Comparison of ENCODE assay signal across 10 cellular contexts in the genomic region with DNA sequence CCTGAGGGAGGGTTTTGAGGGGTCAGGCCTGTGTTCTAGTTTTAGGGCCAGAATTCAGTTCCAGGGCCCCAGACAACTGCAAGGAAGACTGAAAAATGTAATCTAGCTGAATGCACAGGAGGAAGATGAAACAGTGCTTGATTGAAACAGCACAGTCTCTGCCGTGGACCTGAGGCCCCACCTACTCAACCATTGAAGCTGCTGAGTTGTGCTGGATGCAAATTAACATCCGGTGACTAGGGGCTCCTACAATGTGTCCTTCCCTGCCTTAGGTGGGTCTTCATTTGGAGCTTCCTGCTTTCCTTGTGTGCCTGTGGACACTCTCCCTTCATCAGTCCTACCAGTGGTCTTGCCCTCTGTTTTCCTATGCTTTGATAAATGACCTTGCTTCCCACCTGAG. TPM values are rescaled to one million over a fixed set of nuclear protein-coding genes. Genes with fewer than 3 reads are reported as not detected.
DNase-seq lines count a peak whose midpoint lies in the region; ATAC-seq, FAIRE-seq and TF ChIP-seq lines count a peak whose summit lies in the region.
"Had no signal": no experiment of that assay in that cellular context is flagged by ENCODE, and none has a peak within 500 bp of the region (broad histone marks: within the 10 kb centered on the region; RNA-seq: fewer than 3 reads in every experiment).

No MANE protein-coding gene starts in this region.

- no peaks in the 10 kb centered on the region for H3K27me3 ChIP-seq in DND-41 (ENCODE audit: insufficient read depth, low read length, poor library complexity)

- peaks cover 47% of the 10 kb centered on the region for H3K36me3 Mint-ChIP-seq in activated CD8-positive, alpha-beta T cell treated with anti-CD3 and anti-CD28 coated beads, Interleukin-2, amount 10 ng/mL, durations not matched to agents 7 days and 5 days (ENCODE audit: low read depth)

- peaks cover 32% of the 10 kb centered on the region for H3K4me1 ChIP-seq in DND-41 (ENCODE audit: insufficient read depth, low read length)

- POLR2A ChIA-PET in activated CD8-positive, alpha-beta T cell treated with anti-CD3 and anti-CD28 coated beads, Interleukin-2, amount 10 ng/mL, durations not matched to agents 7 days and 5 days (lab: Charles Lee): interaction anchor here (1.6 kb wide), 1 partner anchor 31 kb away, joined by 13 read pairs; the partner anchor contains the start of gene C10orf143

- CTCF ChIA-PET in activated CD8-positive, alpha-beta T cell treated with anti-CD3 and anti-CD28 coated beads, Interleukin-2, amount 10 ng/mL, durations not matched to agents 7 days and 5 days (lab: Charles Lee): interaction anchor here (1.2 to 2.4 kb wide), 3 partner anchors 14 to 32 kb away, joined by 3 to 11 read pairs (median 5); partner anchors contain the start of gene C10orf143

- H3K9ac ChIP-seq in DND-41 (ENCODE audit: low read depth, low read length): no peak overlapping the region

- H3K79me2 ChIP-seq in DND-41 (ENCODE audit: insufficient read depth, low read length): peaks cover 97% of the 10 kb centered on the region

- no peaks in the 10 kb centered on the region for H3K9me3 Mint-ChIP-seq in activated CD8-positive, alpha-beta T cell treated with anti-CD3 and anti-CD28 coated beads, Interleukin-2, amount 10 ng/mL, durations not matched to agents 7 days and 5 days (ENCODE audit: insufficient read depth)

- no peaks in the 10 kb centered on the region for H3K9me3 ChIP-seq in DND-41 (ENCODE audit: insufficient read depth, low read length, severe bottlenecking)

- H3K4me3 Mint-ChIP-seq in activated CD8-positive, alpha-beta T cell treated with anti-CD3 and anti-CD28 coated beads, Interleukin-2, amount 10 ng/mL, durations not matched to agents 7 days and 5 days: peak overlapping the region; percentile 16

- no peak for TF ChIP-seq CTCF in DND-41 (IDR thresholded peaks at IDR 0.05; ENCODE audit: borderline replicate concordance, extremely low read depth, low read length, poor library complexity, severe bottlenecking)

- H3K36me3 ChIP-seq in DND-41 (ENCODE audit: insufficient read depth, low read length): peaks cover 41% of the 10 kb centered on the region

- H3K4me2 ChIP-seq in DND-41 (ENCODE audit: insufficient read depth, low read length): 0 out of 2 replicates have a peak overlapping the region, but pooled peaks have one; percentile 11

- peaks cover 62% of the 10 kb centered on the region for H4K20me1 ChIP-seq in DND-41 (ENCODE audit: insufficient read depth, low read length)

- H3K27ac Mint-ChIP-seq in activated CD8-positive, alpha-beta T cell treated with anti-CD3 and anti-CD28 coated beads, Interleukin-2, amount 10 ng/mL, durations not matched to agents 7 days and 5 days: peak overlapping the region; percentile 36

- DNase-seq in DND-41 (no peak), GM19238 (ENCODE audit: insufficient read length, low spot score) (peak; percentile 47), HuH-7 (ENCODE audit: low spot score) (no peak), substantia nigra (lab: John Stamatoyannopoulos, UW) (no peak), H54 (ENCODE audit: insufficient read length, low spot score) (no peak), NCI-H2227 treated with DMSO at 0.1 percent for 48 hours (lab: John Stamatoyannopoulos, UW) (no peak)
- DNase-seq in activated CD8-positive, alpha-beta T cell treated with anti-CD3 and anti-CD28 coated beads, Interleukin-2, amount 10 ng/mL, durations not matched to agents 7 days and 5 days: peak; percentile 31
- DNase-seq: NCI-H2081 had no signal

- no peaks in the 10 kb centered on the region for H3K27me3 Mint-ChIP-seq in activated CD8-positive, alpha-beta T cell treated with anti-CD3 and anti-CD28 coated beads, Interleukin-2, amount 10 ng/mL, durations not matched to agents 7 days and 5 days (ENCODE audit: low read depth)

- no peak overlapping the region for H2AFZ ChIP-seq in DND-41 (ENCODE audit: low read depth, low read length)

- ATAC-seq in DND-41 (ENCODE audit: insufficient read depth, low read depth): no peak
- peak; percentile 80 for ATAC-seq in HG02981 (IDR thresholded peaks at IDR 0.05; ENCODE audit: unreplicated experiment)
- peak; percentile 50 for ATAC-seq in activated CD8-positive, alpha-beta T cell treated with anti-CD3 and anti-CD28 coated beads, Interleukin-2, amount 10 ng/mL, durations not matched to agents 7 days and 5 days

- H3K27ac ChIP-seq in DND-41 (ENCODE audit: low read length): no peak overlapping the region
- no peak overlapping the region for H3K27ac ChIP-seq in substantia nigra (ENCODE audit: low read depth, low read length, poor library complexity, severe bottlenecking)

- peaks cover 73% of the 10 kb centered on the region for H3K4me1 Mint-ChIP-seq in activated CD8-positive, alpha-beta T cell treated with anti-CD3 and anti-CD28 coated beads, Interleukin-2, amount 10 ng/mL, durations not matched to agents 7 days and 5 days (ENCODE audit: low read depth)

- no peak overlapping the region for H3K4me3 ChIP-seq in DND-41 (ENCODE audit: low read depth in 1 of 2, low read length in 2 of 2)
- H3K4me3 ChIP-seq: skin epidermis had no signal

- no peak for TF ChIP-seq POLR2A in H54 (IDR thresholded peaks at IDR 0.05; ENCODE audit: low read depth, low read length)

- FAIRE-seq in H54 (lab: Jason Lieb, UNC): no peak

RNA-seq across cellular contexts. Expression of gene GLRX3, which starts 5.7 kb away (rescaled TPM):
- total RNA-seq in activated CD8-positive, alpha-beta T cell treated with anti-CD3 and anti-CD28 coated beads, Interleukin-2, amount 10 ng/mL, durations not matched to agents 7 days and 5 days: 10 to 100 TPM; 79.4 to 80.6 TPM

RNA-seq across cellular contexts. Expression of gene C10orf143, which starts 31.2 kb away (rescaled TPM):
- 1 to 10 TPM; 4.4 to 4.7 TPM for total RNA-seq in activated CD8-positive, alpha-beta T cell treated with anti-CD3 and anti-CD28 coated beads, Interleukin-2, amount 10 ng/mL, durations not matched to agents 7 days and 5 days

Comparison
In these comparisons a context has a peak if more than half of its experiments do, and no peak if none do; other contexts are left out.
1. DNase-seq: peak in GM19238 (single experiment) and activated CD8-positive, alpha-beta T cell treated with anti-CD3 and anti-CD28 coated beads, Interleukin-2, amount 10 ng/mL, durations not matched to agents 7 days and 5 days (single experiment); none in DND-41 (single experiment), HuH-7 (single experiment), substantia nigra (0 of 49), H54 (single experiment) and NCI-H2227 treated with DMSO at 0.1 percent for 48 hours (single experiment).